In the genomic region with DNA sequence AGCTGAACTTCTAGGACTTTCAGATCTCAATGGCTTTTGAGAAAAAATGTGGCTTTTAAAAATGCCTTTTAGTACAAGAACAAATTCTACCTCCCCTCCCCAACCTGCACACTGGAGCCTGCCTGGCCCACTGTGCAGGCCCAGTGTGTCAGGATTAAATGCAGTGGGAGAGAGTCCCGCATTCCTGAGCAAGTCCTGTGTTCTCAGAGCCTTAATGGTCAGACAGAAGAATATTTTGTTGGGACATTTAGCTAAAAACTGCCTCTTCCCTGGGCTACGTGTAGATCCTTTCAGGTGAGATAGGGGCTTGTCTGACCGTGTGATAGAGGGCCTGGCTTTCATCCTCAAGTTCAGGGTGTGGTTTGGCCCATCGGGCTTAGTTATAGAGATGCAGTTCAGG, we compare ENCODE assay signal across 1 cellular context.
TF ChIP-seq lines count a peak whose summit lies in the region.

No MANE protein-coding gene starts in this region.

TF ChIP-seq in H1, 55 proteins besides CTCF, POLR2A, EP300 and RAD21 (continued from another document):
- TF ChIP-seq, protein P1, sequence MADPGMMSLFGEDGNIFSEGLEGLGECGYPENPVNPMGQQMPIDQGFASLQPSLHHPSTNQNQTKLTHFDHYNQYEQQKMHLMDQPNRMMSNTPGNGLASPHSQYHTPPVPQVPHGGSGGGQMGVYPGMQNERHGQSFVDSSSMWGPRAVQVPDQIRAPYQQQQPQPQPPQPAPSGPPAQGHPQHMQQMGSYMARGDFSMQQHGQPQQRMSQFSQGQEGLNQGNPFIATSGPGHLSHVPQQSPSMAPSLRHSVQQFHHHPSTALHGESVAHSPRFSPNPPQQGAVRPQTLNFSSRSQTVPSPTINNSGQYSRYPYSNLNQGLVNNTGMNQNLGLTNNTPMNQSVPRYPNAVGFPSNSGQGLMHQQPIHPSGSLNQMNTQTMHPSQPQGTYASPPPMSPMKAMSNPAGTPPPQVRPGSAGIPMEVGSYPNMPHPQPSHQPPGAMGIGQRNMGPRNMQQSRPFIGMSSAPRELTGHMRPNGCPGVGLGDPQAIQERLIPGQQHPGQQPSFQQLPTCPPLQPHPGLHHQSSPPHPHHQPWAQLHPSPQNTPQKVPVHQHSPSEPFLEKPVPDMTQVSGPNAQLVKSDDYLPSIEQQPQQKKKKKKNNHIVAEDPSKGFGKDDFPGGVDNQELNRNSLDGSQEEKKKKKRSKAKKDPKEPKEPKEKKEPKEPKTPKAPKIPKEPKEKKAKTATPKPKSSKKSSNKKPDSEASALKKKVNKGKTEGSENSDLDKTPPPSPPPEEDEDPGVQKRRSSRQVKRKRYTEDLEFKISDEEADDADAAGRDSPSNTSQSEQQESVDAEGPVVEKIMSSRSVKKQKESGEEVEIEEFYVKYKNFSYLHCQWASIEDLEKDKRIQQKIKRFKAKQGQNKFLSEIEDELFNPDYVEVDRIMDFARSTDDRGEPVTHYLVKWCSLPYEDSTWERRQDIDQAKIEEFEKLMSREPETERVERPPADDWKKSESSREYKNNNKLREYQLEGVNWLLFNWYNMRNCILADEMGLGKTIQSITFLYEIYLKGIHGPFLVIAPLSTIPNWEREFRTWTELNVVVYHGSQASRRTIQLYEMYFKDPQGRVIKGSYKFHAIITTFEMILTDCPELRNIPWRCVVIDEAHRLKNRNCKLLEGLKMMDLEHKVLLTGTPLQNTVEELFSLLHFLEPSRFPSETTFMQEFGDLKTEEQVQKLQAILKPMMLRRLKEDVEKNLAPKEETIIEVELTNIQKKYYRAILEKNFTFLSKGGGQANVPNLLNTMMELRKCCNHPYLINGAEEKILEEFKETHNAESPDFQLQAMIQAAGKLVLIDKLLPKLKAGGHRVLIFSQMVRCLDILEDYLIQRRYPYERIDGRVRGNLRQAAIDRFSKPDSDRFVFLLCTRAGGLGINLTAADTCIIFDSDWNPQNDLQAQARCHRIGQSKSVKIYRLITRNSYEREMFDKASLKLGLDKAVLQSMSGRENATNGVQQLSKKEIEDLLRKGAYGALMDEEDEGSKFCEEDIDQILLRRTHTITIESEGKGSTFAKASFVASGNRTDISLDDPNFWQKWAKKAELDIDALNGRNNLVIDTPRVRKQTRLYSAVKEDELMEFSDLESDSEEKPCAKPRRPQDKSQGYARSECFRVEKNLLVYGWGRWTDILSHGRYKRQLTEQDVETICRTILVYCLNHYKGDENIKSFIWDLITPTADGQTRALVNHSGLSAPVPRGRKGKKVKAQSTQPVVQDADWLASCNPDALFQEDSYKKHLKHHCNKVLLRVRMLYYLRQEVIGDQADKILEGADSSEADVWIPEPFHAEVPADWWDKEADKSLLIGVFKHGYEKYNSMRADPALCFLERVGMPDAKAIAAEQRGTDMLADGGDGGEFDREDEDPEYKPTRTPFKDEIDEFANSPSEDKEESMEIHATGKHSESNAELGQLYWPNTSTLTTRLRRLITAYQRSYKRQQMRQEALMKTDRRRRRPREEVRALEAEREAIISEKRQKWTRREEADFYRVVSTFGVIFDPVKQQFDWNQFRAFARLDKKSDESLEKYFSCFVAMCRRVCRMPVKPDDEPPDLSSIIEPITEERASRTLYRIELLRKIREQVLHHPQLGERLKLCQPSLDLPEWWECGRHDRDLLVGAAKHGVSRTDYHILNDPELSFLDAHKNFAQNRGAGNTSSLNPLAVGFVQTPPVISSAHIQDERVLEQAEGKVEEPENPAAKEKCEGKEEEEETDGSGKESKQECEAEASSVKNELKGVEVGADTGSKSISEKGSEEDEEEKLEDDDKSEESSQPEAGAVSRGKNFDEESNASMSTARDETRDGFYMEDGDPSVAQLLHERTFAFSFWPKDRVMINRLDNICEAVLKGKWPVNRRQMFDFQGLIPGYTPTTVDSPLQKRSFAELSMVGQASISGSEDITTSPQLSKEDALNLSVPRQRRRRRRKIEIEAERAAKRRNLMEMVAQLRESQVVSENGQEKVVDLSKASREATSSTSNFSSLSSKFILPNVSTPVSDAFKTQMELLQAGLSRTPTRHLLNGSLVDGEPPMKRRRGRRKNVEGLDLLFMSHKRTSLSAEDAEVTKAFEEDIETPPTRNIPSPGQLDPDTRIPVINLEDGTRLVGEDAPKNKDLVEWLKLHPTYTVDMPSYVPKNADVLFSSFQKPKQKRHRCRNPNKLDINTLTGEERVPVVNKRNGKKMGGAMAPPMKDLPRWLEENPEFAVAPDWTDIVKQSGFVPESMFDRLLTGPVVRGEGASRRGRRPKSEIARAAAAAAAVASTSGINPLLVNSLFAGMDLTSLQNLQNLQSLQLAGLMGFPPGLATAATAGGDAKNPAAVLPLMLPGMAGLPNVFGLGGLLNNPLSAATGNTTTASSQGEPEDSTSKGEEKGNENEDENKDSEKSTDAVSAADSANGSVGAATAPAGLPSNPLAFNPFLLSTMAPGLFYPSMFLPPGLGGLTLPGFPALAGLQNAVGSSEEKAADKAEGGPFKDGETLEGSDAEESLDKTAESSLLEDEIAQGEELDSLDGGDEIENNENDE (IDR thresholded peaks at IDR 0.05; ENCODE audit: insufficient replicate concordance, low read length): no peak
- TF ChIP-seq CHD2 (IDR thresholded peaks at IDR 0.05; ENCODE audit: low read length) (no peak), KDM4A (IDR thresholded peaks at IDR 0.05; ENCODE audit: low read depth, low read length, severe bottlenecking) (no peak), JUN (IDR thresholded peaks at IDR 0.05; ENCODE audit: low read depth, low read length) (no peak), RBBP5 (IDR thresholded peaks at IDR 0.05; ENCODE audit: borderline replicate concordance, low read depth, low read length) (no peak), GTF2F1 (IDR thresholded peaks at IDR 0.05; ENCODE audit: borderline replicate concordance, low read depth, low read length) (no peak), SP2 (IDR thresholded peaks at IDR 0.05; ENCODE audit: low read length) (no peak), TEAD4 (IDR thresholded peaks at IDR 0.05; ENCODE audit: low read depth, low read length) (no peak), CBX8 (IDR thresholded peaks at IDR 0.05; ENCODE audit: borderline replicate concordance, low read depth, low read length) (no peak), TAF1 (IDR thresholded peaks at IDR 0.05; ENCODE audit: low read depth, low read length) (no peak), CREB1 (IDR thresholded peaks at IDR 0.05) (no peak)
- TF ChIP-seq, protein P2, sequence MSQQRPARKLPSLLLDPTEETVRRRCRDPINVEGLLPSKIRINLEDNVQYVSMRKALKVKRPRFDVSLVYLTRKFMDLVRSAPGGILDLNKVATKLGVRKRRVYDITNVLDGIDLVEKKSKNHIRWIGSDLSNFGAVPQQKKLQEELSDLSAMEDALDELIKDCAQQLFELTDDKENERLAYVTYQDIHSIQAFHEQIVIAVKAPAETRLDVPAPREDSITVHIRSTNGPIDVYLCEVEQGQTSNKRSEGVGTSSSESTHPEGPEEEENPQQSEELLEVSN (IDR thresholded peaks at IDR 0.05): no peak
